Comparison of ENCODE assay signal across 6 cellular contexts in genomic region chr20:63253438-63254236, GRCh38. TPM values are rescaled to one million over a fixed set of nuclear protein-coding genes. Genes with fewer than 3 reads are reported as not detected.
DNase-seq lines count a peak whose midpoint lies in the region; ATAC-seq, FAIRE-seq and TF ChIP-seq lines count a peak whose summit lies in the region.

No MANE protein-coding gene starts in this region.

- in situ Hi-C loops in ACHN (cut with HindIII; ENCODE audit: low pct_ligation_motif_present, low pct_unique_long_range_greater_than_20kb, low sequenced_read_pairs): no loop called here

- H3K9ac ChIP-seq in BLaER1 (peak overlapping the region; percentile 91), astrocyte (ENCODE audit: low read length) (no peak overlapping the region)

- no peak for DNase-seq in astrocyte (ENCODE audit: low read depth)
- no peak for DNase-seq in naive thymus-derived CD8-positive, alpha-beta T cell
- no peak for DNase-seq in ACHN
- DNase-seq in NCI-H2171 treated with DMSO at 0.1 percent for 48 hours (lab: John Stamatoyannopoulos, UW): no peak

- H3K27me3 ChIP-seq in BLaER1 (peaks cover 50% of the 10 kb centered on the region), astrocyte (ENCODE audit: insufficient read depth, low read length) (peaks cover 28% of the 10 kb centered on the region)

- H4K20me1 ChIP-seq in BLaER1: peaks cover 17% of the 10 kb centered on the region; the same call in 1 of the 2 replicates
- H4K20me1 ChIP-seq in astrocyte (ENCODE audit: insufficient read depth, low read length): peaks cover 6% of the 10 kb centered on the region

- POLR2A ChIA-PET in naive thymus-derived CD8-positive, alpha-beta T cell (lab: Charles Lee): no interaction called here

- peaks cover 41% of the 10 kb centered on the region for H3K4me1 Mint-ChIP-seq in astrocyte (ENCODE audit: low read depth, unreplicated experiment)
- peaks cover 2 to 27% (median 11%) of the 10 kb centered on the region in 4 donors for H3K4me1 Mint-ChIP-seq in naive thymus-derived CD8-positive, alpha-beta T cell

- H3K4me2 ChIP-seq in BLaER1 (peak overlapping the region; percentile 97), astrocyte (ENCODE audit: low read length) (peak overlapping the region; percentile 75)

- H3K27ac ChIP-seq in BLaER1 (peak overlapping the region; percentile 94), astrocyte (ENCODE audit: low read depth, low read length) (no peak overlapping the region)

- no peak for TF ChIP-seq CTCF in astrocyte (IDR thresholded peaks at IDR 0.05; ENCODE audit: insufficient read depth, low read depth, low read length)

- no peak overlapping the region for H2AFZ ChIP-seq in astrocyte (ENCODE audit: low read depth, low read length)

- H3K27ac Mint-ChIP-seq in astrocyte (ENCODE audit: unreplicated experiment): peak overlapping the region; percentile 84
- H3K27ac Mint-ChIP-seq in naive thymus-derived CD8-positive, alpha-beta T cell: no peak overlapping the region

- H3K4me3 ChIP-seq in BLaER1: peak overlapping the region; percentile 85
- no peak overlapping the region for H3K4me3 ChIP-seq in astrocyte (ENCODE audit: insufficient read depth, low read depth, low read length)

- peaks cover 94% of the 10 kb centered on the region for H3K4me1 ChIP-seq in BLaER1
- peaks cover 6% of the 10 kb centered on the region for H3K4me1 ChIP-seq in astrocyte (ENCODE audit: insufficient read depth, low read length)

- H3K9me3 ChIP-seq in BLaER1 (no peaks in the 10 kb centered on the region), astrocyte (ENCODE audit: insufficient read depth, low read depth, low read length) (no peaks in the 10 kb centered on the region)

- peaks cover 28% of the 10 kb centered on the region for H3K36me3 Mint-ChIP-seq in astrocyte (ENCODE audit: low read depth, unreplicated experiment)
- H3K36me3 Mint-ChIP-seq in naive thymus-derived CD8-positive, alpha-beta T cell: peaks cover 0 to 2% (median 0%) of the 10 kb centered on the region in 3 donors

- peaks cover 9% of the 10 kb centered on the region for H3K9me3 Mint-ChIP-seq in astrocyte (ENCODE audit: unreplicated experiment)
- H3K9me3 Mint-ChIP-seq in naive thymus-derived CD8-positive, alpha-beta T cell: no peaks in the 10 kb centered on the region

- no peak for FAIRE-seq in astrocyte (lab: Jason Lieb, UNC)

- peak; percentile 57 to 65 for ATAC-seq in naive thymus-derived CD8-positive, alpha-beta T cell
- no peak for ATAC-seq in HG03159 (IDR thresholded peaks at IDR 0.05; ENCODE audit: unreplicated experiment)

- H3K36me3 ChIP-seq in BLaER1: no peaks in the 10 kb centered on the region
- no peaks in the 10 kb centered on the region for H3K36me3 ChIP-seq in astrocyte (ENCODE audit: insufficient read depth, low read length)

- H3K27me3 Mint-ChIP-seq in astrocyte (ENCODE audit: low read depth, unreplicated experiment): peaks cover 6% of the 10 kb centered on the region
- peaks cover 23 to 71% (median 42%) of the 10 kb centered on the region in 5 donors for H3K27me3 Mint-ChIP-seq in naive thymus-derived CD8-positive, alpha-beta T cell

- no peaks in the 10 kb centered on the region for H3K79me2 ChIP-seq in astrocyte (ENCODE audit: insufficient read depth, low read length)

- H3K4me3 Mint-ChIP-seq in astrocyte (ENCODE audit: unreplicated experiment): peak overlapping the region; percentile 93
- H3K4me3 Mint-ChIP-seq in naive thymus-derived CD8-positive, alpha-beta T cell: peak overlapping the region in 7 of 10 donors; percentile 14 to 79 (median 46)

RNA-seq across cellular contexts. Expression of gene NKAIN4, which starts 0.6 kb away (rescaled TPM):
- 146 and 162 TPM in 2 replicates for total RNA-seq in astrocyte
- total RNA-seq in naive thymus-derived CD8-positive, alpha-beta T cell: not detected
- not detected for polyA plus RNA-seq in naive thymus-derived CD8-positive, alpha-beta T cell

RNA-seq across cellular contexts. Expression of gene BIRC7, which starts 17.9 kb away (rescaled TPM):
- 2.9 and 3.3 TPM in 2 replicates for total RNA-seq in astrocyte
- not detected for total RNA-seq in naive thymus-derived CD8-positive, alpha-beta T cell
- polyA plus RNA-seq in naive thymus-derived CD8-positive, alpha-beta T cell: 1 to 10 TPM in 2 of 3 donors, under 1 TPM in 1; 0.43 to 3.2 (median 1.6) TPM

RNA-seq across cellular contexts. Expression of gene ARFGAP1, which starts 19.0 kb away (rescaled TPM):
- 220 and 225 TPM in 2 replicates for total RNA-seq in astrocyte
- total RNA-seq in naive thymus-derived CD8-positive, alpha-beta T cell: 100 to 1,000 TPM in 1 of 2 experiments, 10 to 100 TPM in 1; 93.4 to 101 TPM
- 10 to 100 TPM; 11.5 to 19.4 (median 14.6) TPM for polyA plus RNA-seq in naive thymus-derived CD8-positive, alpha-beta T cell

RNA-seq across cellular contexts. Expression of gene YTHDF1, which starts 37.7 kb away (rescaled TPM):
- 98.9 and 107 TPM in 2 replicates for total RNA-seq in astrocyte
- total RNA-seq in naive thymus-derived CD8-positive, alpha-beta T cell: 10 to 100 TPM; 51.8 to 53.1 TPM
- 10 to 100 TPM; 26.8 to 46.6 (median 34.1) TPM for polyA plus RNA-seq in naive thymus-derived CD8-positive, alpha-beta T cell

RNA-seq across cellular contexts. Expression of gene COL20A1, which starts 39.3 kb away (rescaled TPM):
- 3.1 and 5.0 TPM in 2 replicates for total RNA-seq in astrocyte
- under 1 TPM in 1 of 2 experiments, not detected in 1; 0.25 TPM for total RNA-seq in naive thymus-derived CD8-positive, alpha-beta T cell
- polyA plus RNA-seq in naive thymus-derived CD8-positive, alpha-beta T cell: not detected

Comparison
In these comparisons a context has a peak if more than half of its experiments do, and no peak if none do; other contexts are left out.
1. RNA of gene NKAIN4, which starts 0.6 kb away (total RNA-seq): 146 to 162 TPM in astrocyte; not detected in naive thymus-derived CD8-positive, alpha-beta T cell; every median in the first group is over 100 times any median in the second.